In genomic region chr10:72312865-72313391, GRCh38 we compare ENCODE assay signal across 2 cellular contexts.
TF ChIP-seq lines count a peak whose summit lies in the region.

No MANE protein-coding gene starts in this region.

TF ChIP-seq in HepG2, 621 proteins besides CTCF, POLR2A, EP300 and RAD21:
- no peak for TF ChIP-seq THAP9 (CRISPR knock-in tag; IDR thresholded peaks at IDR 0.05; ENCODE audit: borderline replicate concordance)
- TF ChIP-seq ZKSCAN1 (IDR thresholded peaks at IDR 0.05; ENCODE audit: low read length), result peak; percentile 57; the same call in 1 of the 2 replicates
- TF ChIP-seq MAFK (conservative IDR thresholded peaks at IDR 0.05 in 1 of 2, IDR thresholded peaks at IDR 0.05 in 1 of 2; ENCODE audit: low read length in 2 of 2), result 0 out of 4 replicates have a peak, but pooled peaks of 1 of the 2 experiments have one; percentile 4

TF ChIP-seq in K562, 482 proteins besides CTCF, POLR2A, EP300 and RAD21:
- TF ChIP-seq NFE2L1 (tag; IDR thresholded peaks at IDR 0.05; ENCODE audit: borderline replicate concordance, low read depth), result peak; percentile 14; the same call in 1 of the 2 replicates
- peak; percentile 59 for TF ChIP-seq MAFG (tag; conservative IDR thresholded peaks at IDR 0.05)
- TF ChIP-seq MAFK (IDR thresholded peaks at IDR 0.05; ENCODE audit: low read length), result no peak
- TF ChIP-seq DMBX1 (CRISPR knock-in tag; IDR thresholded peaks at IDR 0.05; ENCODE audit: borderline replicate concordance), result peak; percentile 42; the same call in 1 of the 2 replicates
- peak; percentile 56 for TF ChIP-seq MAFF (IDR thresholded peaks at IDR 0.05; ENCODE audit: low read length)
- TF ChIP-seq ZNF398 (CRISPR knock-in tag; IDR thresholded peaks at IDR 0.05), result no peak
- peak; percentile 91 for TF ChIP-seq ZNF316 (IDR thresholded peaks at IDR 0.05)
- peak; percentile 91 for TF ChIP-seq ZKSCAN1 (IDR thresholded peaks at IDR 0.05; ENCODE audit: low read depth, low read length)
- TF ChIP-seq C11orf30 (IDR thresholded peaks at IDR 0.05; ENCODE audit: low read depth), result peak; percentile 88
